In the genomic region with DNA sequence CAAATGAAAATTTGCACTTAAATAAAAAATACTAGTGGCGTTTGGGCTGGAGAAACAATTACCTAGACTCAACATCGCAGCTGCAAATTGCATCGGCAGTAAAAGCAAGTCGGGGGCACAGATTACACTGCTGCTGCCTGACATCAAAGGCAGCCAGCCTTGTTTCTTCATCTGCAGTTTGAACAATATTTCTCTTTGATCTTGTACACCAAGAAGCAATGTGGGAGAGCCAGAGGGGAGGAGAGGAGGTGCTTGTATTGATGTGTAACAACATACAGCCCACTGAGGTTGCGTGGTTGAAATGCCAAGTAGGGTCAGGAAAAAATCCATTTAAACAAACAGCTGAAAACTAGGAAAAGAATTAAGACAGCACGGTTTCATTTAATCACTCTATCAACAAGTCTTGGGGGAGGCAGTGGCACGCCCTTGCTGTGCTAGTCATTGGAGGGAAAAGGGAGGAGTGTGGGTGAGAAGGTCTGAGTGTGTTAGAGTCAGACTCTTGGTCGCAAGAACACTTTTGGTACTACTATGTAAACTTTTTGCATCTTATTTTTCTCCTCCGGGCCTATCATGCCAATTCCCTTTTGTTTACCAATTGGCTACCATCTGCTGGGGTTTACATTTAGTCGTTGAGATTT, we compare ENCODE assay signal across 1 cellular context.
TF ChIP-seq lines count a peak whose summit lies in the region.

No MANE protein-coding gene starts in this region.

TF ChIP-seq in HepG2, 621 proteins besides CTCF, POLR2A, EP300 and RAD21 (continued from another document and continues in another):
- TF ChIP-seq SNAPC5 (CRISPR knock-in tag; IDR thresholded peaks at IDR 0.05; ENCODE audit: borderline replicate concordance) (no peak), SALL1 (CRISPR knock-in tag; IDR thresholded peaks at IDR 0.05) (peak; percentile 65), ZBTB49 (CRISPR knock-in tag; IDR thresholded peaks at IDR 0.05; ENCODE audit: borderline replicate concordance) (no peak), NR2F6 (IDR thresholded peaks at IDR 0.05) (no peak), NR2F6 (CRISPR knock-in tag; IDR thresholded peaks at IDR 0.05) (0 out of 2 replicates have a peak, but pooled peaks have one; percentile 21), CBX5 (CRISPR knock-in tag; IDR thresholded peaks at IDR 0.05; ENCODE audit: borderline replicate concordance) (0 out of 2 replicates have a peak, but pooled peaks have one; percentile 26), ZBTB3 (CRISPR knock-in tag; IDR thresholded peaks at IDR 0.05; ENCODE audit: borderline replicate concordance, low read depth) (no peak), ZNF3 (CRISPR knock-in tag; IDR thresholded peaks at IDR 0.05) (no peak), FOXC1 (CRISPR knock-in tag; IDR thresholded peaks at IDR 0.05; ENCODE audit: borderline replicate concordance) (no peak), ZNF160 (CRISPR knock-in tag; IDR thresholded peaks at IDR 0.05) (no peak), ZNF547 (CRISPR knock-in tag; IDR thresholded peaks at IDR 0.05) (no peak), LCORL (IDR thresholded peaks at IDR 0.05) (no peak), LCORL (CRISPR knock-in tag; IDR thresholded peaks at IDR 0.05) (no peak), TOE1 (CRISPR knock-in tag; IDR thresholded peaks at IDR 0.05) (no peak), SP2 (CRISPR knock-in tag; IDR thresholded peaks at IDR 0.05) (no peak), SUZ12 (IDR thresholded peaks at IDR 0.05; ENCODE audit: low read depth, low read length) (no peak), ISX (CRISPR knock-in tag; conservative IDR thresholded peaks at IDR 0.05) (no peak), ZNF530 (CRISPR knock-in tag; IDR thresholded peaks at IDR 0.05; ENCODE audit: low read depth) (no peak), MIXL1 (CRISPR knock-in tag; IDR thresholded peaks at IDR 0.05) (no peak), HMG20A (CRISPR knock-in tag; IDR thresholded peaks at IDR 0.05; ENCODE audit: borderline replicate concordance) (peak; percentile 81), ZNF274 (CRISPR knock-in tag; IDR thresholded peaks at IDR 0.05) (no peak), PAXIP1 (CRISPR knock-in tag; conservative IDR thresholded peaks at IDR 0.05) (peak; percentile 26; the same call in 1 of the 2 replicates), ARNT (IDR thresholded peaks at IDR 0.05) (no peak), FOSL2 (CRISPR knock-in tag; IDR thresholded peaks at IDR 0.05) (peak; percentile 34; the same call in 1 of the 2 replicates), ZNF616 (CRISPR knock-in tag; IDR thresholded peaks at IDR 0.05; ENCODE audit: low read depth) (no peak), TBX3 (IDR thresholded peaks at IDR 0.05; ENCODE audit: borderline replicate concordance) (peak; percentile 61; the same call in 1 of the 2 replicates), GFI1 (CRISPR knock-in tag; IDR thresholded peaks at IDR 0.05; ENCODE audit: borderline replicate concordance) (peak; percentile 94), RCOR2 (CRISPR knock-in tag; IDR thresholded peaks at IDR 0.05) (0 out of 2 replicates have a peak, but pooled peaks have one; percentile 25), ONECUT2 (CRISPR knock-in tag; IDR thresholded peaks at IDR 0.05) (no peak), ARHGAP35 (CRISPR knock-in tag; IDR thresholded peaks at IDR 0.05; ENCODE audit: borderline replicate concordance) (no peak), CEBPG (CRISPR knock-in tag; IDR thresholded peaks at IDR 0.05) (0 out of 2 replicates have a peak, but pooled peaks have one; percentile 44), CHD2 (IDR thresholded peaks at IDR 0.05; ENCODE audit: low read depth, low read length) (no peak), HMGA1 (CRISPR knock-in tag; conservative IDR thresholded peaks at IDR 0.05) (no peak), ZNF7 (CRISPR knock-in tag; IDR thresholded peaks at IDR 0.05) (no peak), KDM1A (CRISPR knock-in tag; IDR thresholded peaks at IDR 0.05) (peak; percentile 40; the same call in 1 of the 2 replicates), ZNF430 (CRISPR knock-in tag; IDR thresholded peaks at IDR 0.05) (no peak)
- TF ChIP-seq, protein P1, sequence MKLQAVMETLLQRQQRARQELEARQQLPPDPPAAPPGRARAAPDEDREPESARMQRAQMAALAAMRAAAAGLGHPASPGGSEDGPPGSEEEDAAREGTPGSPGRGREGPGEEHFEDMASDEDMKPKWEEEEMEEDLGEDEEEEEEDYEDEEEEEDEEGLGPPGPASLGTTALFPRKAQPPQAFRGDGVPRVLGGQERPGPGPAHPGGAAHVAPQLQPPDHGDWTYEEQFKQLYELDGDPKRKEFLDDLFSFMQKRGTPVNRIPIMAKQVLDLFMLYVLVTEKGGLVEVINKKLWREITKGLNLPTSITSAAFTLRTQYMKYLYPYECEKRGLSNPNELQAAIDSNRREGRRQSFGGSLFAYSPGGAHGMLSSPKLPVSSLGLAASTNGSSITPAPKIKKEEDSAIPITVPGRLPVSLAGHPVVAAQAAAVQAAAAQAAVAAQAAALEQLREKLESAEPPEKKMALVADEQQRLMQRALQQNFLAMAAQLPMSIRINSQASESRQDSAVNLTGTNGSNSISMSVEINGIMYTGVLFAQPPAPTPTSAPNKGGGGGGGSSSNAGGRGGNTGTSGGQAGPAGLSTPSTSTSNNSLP (IDR thresholded peaks at IDR 0.05; ENCODE audit: low read depth, low read length): 0 out of 2 replicates have a peak, but pooled peaks have one; percentile 54
- TF ChIP-seq, protein P2, sequence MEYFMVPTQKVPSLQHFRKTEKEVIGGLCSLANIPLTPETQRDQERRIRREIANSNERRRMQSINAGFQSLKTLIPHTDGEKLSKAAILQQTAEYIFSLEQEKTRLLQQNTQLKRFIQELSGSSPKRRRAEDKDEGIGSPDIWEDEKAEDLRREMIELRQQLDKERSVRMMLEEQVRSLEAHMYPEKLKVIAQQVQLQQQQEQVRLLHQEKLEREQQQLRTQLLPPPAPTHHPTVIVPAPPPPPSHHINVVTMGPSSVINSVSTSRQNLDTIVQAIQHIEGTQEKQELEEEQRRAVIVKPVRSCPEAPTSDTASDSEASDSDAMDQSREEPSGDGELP (IDR thresholded peaks at IDR 0.05; ENCODE audit: borderline replicate concordance, low read depth): peak; percentile 15; the same call in 1 of the 2 replicates
- TF ChIP-seq, protein P3, sequence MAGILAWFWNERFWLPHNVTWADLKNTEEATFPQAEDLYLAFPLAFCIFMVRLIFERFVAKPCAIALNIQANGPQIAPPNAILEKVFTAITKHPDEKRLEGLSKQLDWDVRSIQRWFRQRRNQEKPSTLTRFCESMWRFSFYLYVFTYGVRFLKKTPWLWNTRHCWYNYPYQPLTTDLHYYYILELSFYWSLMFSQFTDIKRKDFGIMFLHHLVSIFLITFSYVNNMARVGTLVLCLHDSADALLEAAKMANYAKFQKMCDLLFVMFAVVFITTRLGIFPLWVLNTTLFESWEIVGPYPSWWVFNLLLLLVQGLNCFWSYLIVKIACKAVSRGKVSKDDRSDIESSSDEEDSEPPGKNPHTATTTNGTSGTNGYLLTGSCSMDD (CRISPR knock-in tag; IDR thresholded peaks at IDR 0.05): no peak
- TF ChIP-seq, protein P4, sequence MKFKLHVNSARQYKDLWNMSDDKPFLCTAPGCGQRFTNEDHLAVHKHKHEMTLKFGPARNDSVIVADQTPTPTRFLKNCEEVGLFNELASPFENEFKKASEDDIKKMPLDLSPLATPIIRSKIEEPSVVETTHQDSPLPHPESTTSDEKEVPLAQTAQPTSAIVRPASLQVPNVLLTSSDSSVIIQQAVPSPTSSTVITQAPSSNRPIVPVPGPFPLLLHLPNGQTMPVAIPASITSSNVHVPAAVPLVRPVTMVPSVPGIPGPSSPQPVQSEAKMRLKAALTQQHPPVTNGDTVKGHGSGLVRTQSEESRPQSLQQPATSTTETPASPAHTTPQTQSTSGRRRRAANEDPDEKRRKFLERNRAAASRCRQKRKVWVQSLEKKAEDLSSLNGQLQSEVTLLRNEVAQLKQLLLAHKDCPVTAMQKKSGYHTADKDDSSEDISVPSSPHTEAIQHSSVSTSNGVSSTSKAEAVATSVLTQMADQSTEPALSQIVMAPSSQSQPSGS (CRISPR knock-in tag; IDR thresholded peaks at IDR 0.05): no peak
- TF ChIP-seq, protein P5, sequence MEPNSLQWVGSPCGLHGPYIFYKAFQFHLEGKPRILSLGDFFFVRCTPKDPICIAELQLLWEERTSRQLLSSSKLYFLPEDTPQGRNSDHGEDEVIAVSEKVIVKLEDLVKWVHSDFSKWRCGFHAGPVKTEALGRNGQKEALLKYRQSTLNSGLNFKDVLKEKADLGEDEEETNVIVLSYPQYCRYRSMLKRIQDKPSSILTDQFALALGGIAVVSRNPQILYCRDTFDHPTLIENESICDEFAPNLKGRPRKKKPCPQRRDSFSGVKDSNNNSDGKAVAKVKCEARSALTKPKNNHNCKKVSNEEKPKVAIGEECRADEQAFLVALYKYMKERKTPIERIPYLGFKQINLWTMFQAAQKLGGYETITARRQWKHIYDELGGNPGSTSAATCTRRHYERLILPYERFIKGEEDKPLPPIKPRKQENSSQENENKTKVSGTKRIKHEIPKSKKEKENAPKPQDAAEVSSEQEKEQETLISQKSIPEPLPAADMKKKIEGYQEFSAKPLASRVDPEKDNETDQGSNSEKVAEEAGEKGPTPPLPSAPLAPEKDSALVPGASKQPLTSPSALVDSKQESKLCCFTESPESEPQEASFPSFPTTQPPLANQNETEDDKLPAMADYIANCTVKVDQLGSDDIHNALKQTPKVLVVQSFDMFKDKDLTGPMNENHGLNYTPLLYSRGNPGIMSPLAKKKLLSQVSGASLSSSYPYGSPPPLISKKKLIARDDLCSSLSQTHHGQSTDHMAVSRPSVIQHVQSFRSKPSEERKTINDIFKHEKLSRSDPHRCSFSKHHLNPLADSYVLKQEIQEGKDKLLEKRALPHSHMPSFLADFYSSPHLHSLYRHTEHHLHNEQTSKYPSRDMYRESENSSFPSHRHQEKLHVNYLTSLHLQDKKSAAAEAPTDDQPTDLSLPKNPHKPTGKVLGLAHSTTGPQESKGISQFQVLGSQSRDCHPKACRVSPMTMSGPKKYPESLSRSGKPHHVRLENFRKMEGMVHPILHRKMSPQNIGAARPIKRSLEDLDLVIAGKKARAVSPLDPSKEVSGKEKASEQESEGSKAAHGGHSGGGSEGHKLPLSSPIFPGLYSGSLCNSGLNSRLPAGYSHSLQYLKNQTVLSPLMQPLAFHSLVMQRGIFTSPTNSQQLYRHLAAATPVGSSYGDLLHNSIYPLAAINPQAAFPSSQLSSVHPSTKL (CRISPR knock-in tag; IDR thresholded peaks at IDR 0.05): peak; percentile 87
- TF ChIP-seq, protein P6, sequence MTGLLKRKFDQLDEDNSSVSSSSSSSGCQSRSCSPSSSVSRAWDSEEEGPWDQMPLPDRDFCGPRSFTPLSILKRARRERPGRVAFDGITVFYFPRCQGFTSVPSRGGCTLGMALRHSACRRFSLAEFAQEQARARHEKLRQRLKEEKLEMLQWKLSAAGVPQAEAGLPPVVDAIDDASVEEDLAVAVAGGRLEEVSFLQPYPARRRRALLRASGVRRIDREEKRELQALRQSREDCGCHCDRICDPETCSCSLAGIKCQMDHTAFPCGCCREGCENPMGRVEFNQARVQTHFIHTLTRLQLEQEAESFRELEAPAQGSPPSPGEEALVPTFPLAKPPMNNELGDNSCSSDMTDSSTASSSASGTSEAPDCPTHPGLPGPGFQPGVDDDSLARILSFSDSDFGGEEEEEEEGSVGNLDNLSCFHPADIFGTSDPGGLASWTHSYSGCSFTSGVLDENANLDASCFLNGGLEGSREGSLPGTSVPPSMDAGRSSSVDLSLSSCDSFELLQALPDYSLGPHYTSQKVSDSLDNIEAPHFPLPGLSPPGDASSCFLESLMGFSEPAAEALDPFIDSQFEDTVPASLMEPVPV (CRISPR knock-in tag; IDR thresholded peaks at IDR 0.05): no peak
